Comparison of ENCODE assay signal across 26 cellular contexts in genomic region chr2:233236820-233237589, GRCh38.
"Had no signal": no experiment of that assay in that cellular context is flagged by ENCODE, and none has a peak within 500 bp of the region (broad histone marks: within the 10 kb centered on the region; RNA-seq: fewer than 3 reads in every experiment).

No MANE protein-coding gene starts in this region.

- H3K4me3 ChIP-seq: ascending aorta, cardiac muscle cell, coronary artery, neural progenitor cell, right atrium auricular region, smooth muscle cell, tibial nerve had no signal

- H3K27ac Mint-ChIP-seq: activated T-cell treated with anti-CD3 and anti-CD28 coated beads, Interleukin-2, amount 50 U/mL, for 24 hours; brain; endodermal cell; mesothelial cell of epicardium; neural progenitor cell; stimulated activated memory B cell treated with anti-CD40 and anti-IgM and Interleukin-4, amounts not matched to agents 10 μg/mL and 1 μg/mL and 100 μg/mL, for 72 hours had no signal

- H3K27me3 Mint-ChIP-seq: activated T-cell treated with anti-CD3 and anti-CD28 coated beads, Interleukin-2, amount 50 U/mL, for 24 hours; naive B cell; stimulated activated memory B cell treated with anti-CD40 and anti-IgM and Interleukin-4, amounts not matched to agents 10 μg/mL and 1 μg/mL and 100 μg/mL, for 72 hours had no signal

- H3K27ac ChIP-seq: ascending aorta, cardiac muscle cell, coronary artery, neural progenitor cell, right atrium auricular region, tibial nerve had no signal

- H3K9me3 ChIP-seq: ascending aorta, right atrium auricular region, tibial nerve had no signal

- H3K36me3 Mint-ChIP-seq: brain; mesothelial cell of epicardium; naive B cell; neural progenitor cell; stimulated activated memory B cell treated with anti-CD40 and anti-IgM and Interleukin-4, amounts not matched to agents 10 μg/mL and 1 μg/mL and 100 μg/mL, for 72 hours had no signal

- H3K4me1 Mint-ChIP-seq: brain, mesothelial cell of epicardium, neural progenitor cell had no signal

- DNase-seq: activated CD4-positive, alpha-beta T cell treated with anti-CD3 and anti-CD28 coated beads, Interleukin-2, amount 50 U/mL, for 48 hours; activated CD8-positive, alpha-beta memory T cell treated with anti-CD3 and anti-CD28 coated beads, Interleukin-2, amount 50 U/mL, for 48 hours; activated gamma-delta T cell; activated naive CD4-positive, alpha-beta T cell treated with anti-CD3 and anti-CD28 coated beads, Interleukin-2, amount 50 U/mL, for 16 hours; activated T-cell treated with anti-CD3 and anti-CD28 coated beads, Interleukin-2, amount 50 U/mL, for 24 hours; endodermal cell; foreskin fibroblast; head of caudate nucleus; hippocampal formation; immature natural killer cell; kidney; naive B cell; stimulated activated CD4-positive, alpha-beta T cell treated with anti-CD3 and anti-CD28 coated beads, Interleukin-1b, Interleukin-23, amount 100 ng/mL, for 48 hours; stimulated activated CD4-positive, alpha-beta T cell treated with anti-CD3 and anti-CD28 coated beads, Interleukin-4, amount 100 ng/mL, for 4 hours; stimulated activated CD8-positive, alpha-beta memory T cell treated with anti-CD3 and anti-CD28 coated beads, Interleukin-4, amount 100 ng/mL, for 48 hours had no signal

- H3K4me3 Mint-ChIP-seq: activated T-cell treated with anti-CD3 and anti-CD28 coated beads, Interleukin-2, amount 50 U/mL, for 24 hours; brain; endodermal cell; mesothelial cell of epicardium; neural progenitor cell; stimulated activated memory B cell treated with anti-CD40 and anti-IgM and Interleukin-4, amounts not matched to agents 10 μg/mL and 1 μg/mL and 100 μg/mL, for 72 hours had no signal

- H3K9me3 Mint-ChIP-seq: activated T-cell treated with anti-CD3 and anti-CD28 coated beads, Interleukin-2, amount 50 U/mL, for 24 hours; mesothelial cell of epicardium had no signal

- H3K27me3 ChIP-seq: ascending aorta, cardiac muscle cell, neural progenitor cell, right atrium auricular region, tibial nerve had no signal

- ATAC-seq: esophagus mucosa; stimulated activated memory B cell treated with anti-CD40 and anti-IgM and Interleukin-4, amounts not matched to agents 10 μg/mL and 1 μg/mL and 100 μg/mL, for 72 hours had no signal
